In genomic region chr1:2584822-2585317, GRCh38 we compare ENCODE assay signal across 9 cellular contexts. TPM values are rescaled to one million over a fixed set of nuclear protein-coding genes. Genes with fewer than 3 reads are reported as not detected.
DNase-seq lines count a peak whose midpoint lies in the region; ATAC-seq and TF ChIP-seq lines count a peak whose summit lies in the region.
"Had no signal": no experiment of that assay in that cellular context is flagged by ENCODE, and none has a peak within 500 bp of the region (broad histone marks: within the 10 kb centered on the region; RNA-seq: fewer than 3 reads in every experiment).

No MANE protein-coding gene starts in this region.

- H3K27me3 ChIP-seq in body of pancreas (no peaks in the 10 kb centered on the region), mesenchymal stem cell (ENCODE audit: control insufficient read depth in 1 of 2, insufficient read depth in 1 of 2, low read length in 2 of 2) (peaks cover 0 to 2% of the 10 kb centered on the region in 2 experiments), tibial nerve (no peaks in the 10 kb centered on the region)

- POLR2A ChIA-PET in activated CD4-positive, alpha-beta T cell treated with anti-CD3 and anti-CD28 coated beads, Interleukin-2, amount 10 ng/mL, durations not matched to agents 7 days and 5 days (lab: Charles Lee): interaction anchor here (1.5 to 2.3 kb wide), 2 partner anchors 28 to 38 kb away, joined by 5 to 8 read pairs; partner anchors contain the start of gene TNFRSF14

- intact Hi-C loops in body of pancreas (cut with DNase I): loop anchor here (10.0 kb wide), 1 partner anchor 50 kb away; the partner anchor contains the start of gene HES5

- DNase-seq in activated CD4-positive, alpha-beta T cell treated with anti-CD3 and anti-CD28 coated beads, Interleukin-2, amount 10 ng/mL, durations not matched to agents 7 days and 5 days: no peak
- DNase-seq in activated CD4-positive, alpha-beta T cell treated with anti-CD3 and anti-CD28 coated beads for 4 hours: no peak
- DNase-seq in body of pancreas (no peak), mesenchymal stem cell (no peak), tibial nerve (ENCODE audit: low spot score in 2 of 2) (no peak), T1000 (lab: John Stamatoyannopoulos, UW) (no peak)
- DNase-seq in activated effector memory CD4-positive, alpha-beta T cell treated with Interleukin-2 at 50 U/mL for 16 hours: no peak

- no peak overlapping the region for H2BK5ac ChIP-seq in mesenchymal stem cell (ENCODE audit: low read depth, low read length, poor library complexity, severe bottlenecking)

- peak overlapping the region; percentile 94 to 99 (median 97) for H3K27ac ChIP-seq in body of pancreas
- H3K27ac ChIP-seq in mesenchymal stem cell (ENCODE audit: low read length, poor library complexity, severe bottlenecking): no peak overlapping the region
- peak overlapping the region; percentile 94 to 100 (median 98) for H3K27ac ChIP-seq in tibial nerve

- H3K27ac Mint-ChIP-seq in activated CD4-positive, alpha-beta T cell treated with anti-CD3 and anti-CD28 coated beads, Interleukin-2, amount 10 ng/mL, durations not matched to agents 7 days and 5 days: peak overlapping the region; percentile 97

- H3K9me3 Mint-ChIP-seq in activated CD4-positive, alpha-beta T cell treated with anti-CD3 and anti-CD28 coated beads, Interleukin-2, amount 10 ng/mL, durations not matched to agents 7 days and 5 days: no peaks in the 10 kb centered on the region

- peak overlapping the region; percentile 27 for H2BK120ac ChIP-seq in mesenchymal stem cell (ENCODE audit: low read depth, low read length)

- no peak overlapping the region for H3K23ac ChIP-seq in mesenchymal stem cell (ENCODE audit: low read length in 2 of 2)

- H2AFZ ChIP-seq in mesenchymal stem cell (ENCODE audit: low read depth, low read length): no peak overlapping the region

- WGBS in body of pancreas, 2 donors: 52 to 80% methylated on average over 8 to 11 of the region's 11 CpGs
- 74% methylated on average over 11 of the region's 11 CpGs for WGBS in mesenchymal stem cell
- WGBS in tibial nerve, 2 donors: 19 to 27% methylated on average over 10 to 11 of the region's 11 CpGs

- TF ChIP-seq POLR2A in body of pancreas (IDR thresholded peaks at IDR 0.05) (no peak), tibial nerve (IDR thresholded peaks at IDR 0.05) (no peak)

- TF ChIP-seq EP300 in tibial nerve (IDR thresholded peaks at IDR 0.05): no peak

- peak overlapping the region; percentile 96 for H4K8ac ChIP-seq in mesenchymal stem cell (ENCODE audit: low read length)

- peaks cover 39% of the 10 kb centered on the region for H3K4me1 ChIP-seq in body of pancreas
- peaks cover 21% of the 10 kb centered on the region for H3K4me1 ChIP-seq in mesenchymal stem cell (ENCODE audit: control insufficient read depth, insufficient read depth, low read depth, low read length)
- H3K4me1 ChIP-seq in tibial nerve: peaks cover 0 to 39% (median 21%) of the 10 kb centered on the region in 4 donors

- peak overlapping the region; percentile 91 for H3K4me3 Mint-ChIP-seq in activated CD4-positive, alpha-beta T cell treated with anti-CD3 and anti-CD28 coated beads, Interleukin-2, amount 10 ng/mL, durations not matched to agents 7 days and 5 days

- H3K9me3 ChIP-seq in body of pancreas: no peaks in the 10 kb centered on the region
- no peaks in the 10 kb centered on the region for H3K9me3 ChIP-seq in mesenchymal stem cell (ENCODE audit: control insufficient read depth, low read length)
- no peaks in the 10 kb centered on the region for H3K9me3 ChIP-seq in tibial nerve

- H3K9ac ChIP-seq in mesenchymal stem cell (ENCODE audit: low read length): peak overlapping the region; percentile 90

- TF ChIP-seq CTCF in body of pancreas (IDR thresholded peaks at IDR 0.05) (no peak), tibial nerve (IDR thresholded peaks at IDR 0.05) (no peak)

- peaks cover 16% of the 10 kb centered on the region for H3K79me1 ChIP-seq in mesenchymal stem cell (replicated peaks; ENCODE audit: low read length, poor library complexity, severe bottlenecking)

- CTCF ChIA-PET in activated CD4-positive, alpha-beta T cell treated with anti-CD3 and anti-CD28 coated beads, Interleukin-2, amount 10 ng/mL, durations not matched to agents 7 days and 5 days (lab: Charles Lee): interaction anchor here (0.7 to 5.3 kb wide), 6 partner anchors 10 to 390 kb away, joined by 3 to 36 read pairs (median 3); no protein-coding TSS in a partner anchor

- no peak overlapping the region for H3K4me3 ChIP-seq in body of pancreas
- H3K4me3 ChIP-seq in mesenchymal stem cell (ENCODE audit: insufficient read depth in 1 of 2, low read depth in 1 of 2, low read length in 2 of 2): peak overlapping the region in 1 of 2 experiments; percentile 93
- peak overlapping the region; percentile 55 to 96 (median 88) for H3K4me3 ChIP-seq in tibial nerve

- H3K4me2 ChIP-seq in mesenchymal stem cell (ENCODE audit: low read length, poor library complexity, severe bottlenecking): peak overlapping the region; percentile 94

- H3K36me3 ChIP-seq in body of pancreas (replicated peaks in 1 of 2; ENCODE audit: insufficient read depth in 1 of 2, low read depth in 2 of 2) (no peaks in the 10 kb centered on the region), mesenchymal stem cell (ENCODE audit: control insufficient read depth in 1 of 2, insufficient read depth in 2 of 2, low read depth in 1 of 2, low read length in 2 of 2) (peaks cover 3 to 17% of the 10 kb centered on the region in 2 experiments), tibial nerve (peaks cover 0 to 16% (median 0%) of the 10 kb centered on the region in 3 donors)

- H2BK12ac ChIP-seq in mesenchymal stem cell (ENCODE audit: low read length in 2 of 2): no peak overlapping the region

- no peak overlapping the region for H3K4ac ChIP-seq in mesenchymal stem cell (ENCODE audit: low read depth in 1 of 2, low read length in 2 of 2)

- no peak overlapping the region for H3K18ac ChIP-seq in mesenchymal stem cell (ENCODE audit: low read depth in 1 of 2, low read length in 2 of 2)

- peaks cover 3% of the 10 kb centered on the region for H3K36me3 Mint-ChIP-seq in activated CD4-positive, alpha-beta T cell treated with anti-CD3 and anti-CD28 coated beads, Interleukin-2, amount 10 ng/mL, durations not matched to agents 7 days and 5 days (ENCODE audit: low read depth)

- H3K27me3 Mint-ChIP-seq in activated CD4-positive, alpha-beta T cell treated with anti-CD3 and anti-CD28 coated beads, Interleukin-2, amount 10 ng/mL, durations not matched to agents 7 days and 5 days: no peaks in the 10 kb centered on the region

- H4K91ac ChIP-seq in mesenchymal stem cell (ENCODE audit: low read length): no peak overlapping the region

- H3K4me1 Mint-ChIP-seq in activated CD4-positive, alpha-beta T cell treated with anti-CD3 and anti-CD28 coated beads, Interleukin-2, amount 10 ng/mL, durations not matched to agents 7 days and 5 days: peaks cover 35% of the 10 kb centered on the region

- peak overlapping the region; percentile 1 for H2BK15ac ChIP-seq in mesenchymal stem cell (ENCODE audit: low read depth, poor library complexity, severe bottlenecking)

- no peak for ATAC-seq in body of pancreas
- no peak for ATAC-seq in GM18517 (IDR thresholded peaks at IDR 0.05; ENCODE audit: unreplicated experiment)

- H3K14ac ChIP-seq in mesenchymal stem cell (ENCODE audit: low read length in 2 of 2): no peak overlapping the region

- H2AK5ac ChIP-seq in mesenchymal stem cell (ENCODE audit: low read length, severe bottlenecking): no peak overlapping the region

RNA-seq across cellular contexts. Expression of gene PRXL2B, which starts 1.7 kb away (rescaled TPM):
- total RNA-seq in activated CD4-positive, alpha-beta T cell treated with anti-CD3 and anti-CD28 coated beads, Interleukin-2, amount 10 ng/mL, durations not matched to agents 7 days and 5 days: 10 to 100 TPM; 25.2 to 33.3 TPM
- total RNA-seq in body of pancreas: 1 to 10 TPM; 5.6 to 8.8 TPM
- polyA plus RNA-seq in mesenchymal stem cell (2013, experiment 1 of 2): 17.2 TPM
- 17.2 TPM for polyA plus RNA-seq in mesenchymal stem cell (2013, experiment 2 of 2)
- total RNA-seq in tibial nerve: 10 to 100 TPM; 14.4 to 18.0 (median 16.9) TPM

RNA-seq across cellular contexts. Expression of gene TNFRSF14, which starts 28.7 kb away (rescaled TPM):
- 100 to 1,000 TPM; 182 to 192 TPM for total RNA-seq in activated CD4-positive, alpha-beta T cell treated with anti-CD3 and anti-CD28 coated beads, Interleukin-2, amount 10 ng/mL, durations not matched to agents 7 days and 5 days
- total RNA-seq in body of pancreas: 10 to 100 TPM; 25.9 to 58.3 TPM
- 0.73 TPM for polyA plus RNA-seq in mesenchymal stem cell (2013, experiment 1 of 2)
- 0.89 TPM for polyA plus RNA-seq in mesenchymal stem cell (2013, experiment 2 of 2)
- 100 to 1,000 TPM in 1 of 4 donors, 10 to 100 TPM in 3; 64.9 to 105 (median 91.1) TPM for total RNA-seq in tibial nerve

RNA-seq across cellular contexts. Expression of gene MMEL1, which starts 47.9 kb away (rescaled TPM):
- 1 to 10 TPM; 2.9 to 3.5 TPM for total RNA-seq in activated CD4-positive, alpha-beta T cell treated with anti-CD3 and anti-CD28 coated beads, Interleukin-2, amount 10 ng/mL, durations not matched to agents 7 days and 5 days
- total RNA-seq in body of pancreas (not detected), tibial nerve (1 to 10 TPM in 1 of 4 donors, under 1 TPM in 1, not detected in 2; 0.21 to 2.2 TPM)
- not detected for polyA plus RNA-seq in mesenchymal stem cell (2013, experiment 1 of 2)
- polyA plus RNA-seq in mesenchymal stem cell (2013, experiment 2 of 2): not detected
- total RNA-seq: LHCN-M2 had no signal

RNA-seq across cellular contexts. Expression of gene HES5, which starts 54.8 kb away (rescaled TPM):
- total RNA-seq in activated CD4-positive, alpha-beta T cell treated with anti-CD3 and anti-CD28 coated beads, Interleukin-2, amount 10 ng/mL, durations not matched to agents 7 days and 5 days: not detected
- total RNA-seq in body of pancreas (not detected), tibial nerve (under 1 TPM in 1 of 4 donors, not detected in 3; 0.87 TPM)
- not detected for polyA plus RNA-seq in mesenchymal stem cell (2013, experiment 1 of 2)
- not detected for polyA plus RNA-seq in mesenchymal stem cell (2013, experiment 2 of 2)
- total RNA-seq: LHCN-M2 had no signal

RNA-seq across cellular contexts. Expression of gene PANK4, which starts 58.5 kb away (rescaled TPM):
- total RNA-seq in activated CD4-positive, alpha-beta T cell treated with anti-CD3 and anti-CD28 coated beads, Interleukin-2, amount 10 ng/mL, durations not matched to agents 7 days and 5 days: 10 to 100 TPM; 66.6 to 76.6 TPM
- total RNA-seq in body of pancreas (10 to 100 TPM; 13.7 to 31.3 TPM), tibial nerve (10 to 100 TPM; 14.2 to 50.0 (median 38.1) TPM)
- 10.2 TPM for polyA plus RNA-seq in mesenchymal stem cell (2013, experiment 1 of 2)
- polyA plus RNA-seq in mesenchymal stem cell (2013, experiment 2 of 2): 9.9 TPM

Comparison
In these comparisons a context has a peak if more than half of its experiments do, and no peak if none do; other contexts are left out.
1. H3K4me3 ChIP-seq: peak in tibial nerve (4 of 4); none in body of pancreas (0 of 2).